In genomic region chr17:80145076-80146075, GRCh38 we compare ENCODE assay signal across 8 cellular contexts. TPM values are rescaled to one million over a fixed set of nuclear protein-coding genes. Genes with fewer than 3 reads are reported as not detected.
A peak's percentile ranks its signal among the peaks of the same experiment; 100 is the strongest.
DNase-seq lines count a peak whose midpoint lies in the region; ATAC-seq, FAIRE-seq and TF ChIP-seq lines count a peak whose summit lies in the region.

No MANE protein-coding gene starts in this region.

- intact Hi-C loops in kidney (cut with DNase I): no loop called here

- peak overlapping the region; percentile 91 to 92 for H3K4me3 Mint-ChIP-seq in activated T-cell treated with anti-CD3 and anti-CD28 coated beads, Interleukin-2, amount 50 U/mL, for 72 hours
- H3K4me3 Mint-ChIP-seq in activated naive CD4-positive, alpha-beta T cell treated with anti-CD3 and anti-CD28 coated beads, Interleukin-2, amount 10 ng/mL, durations not matched to agents 7 days and 5 days: peak overlapping the region; percentile 80

- FAIRE-seq in kidney (lab: Jason Lieb, UNC): no peak

- H3K36me3 Mint-ChIP-seq in activated T-cell treated with anti-CD3 and anti-CD28 coated beads, Interleukin-2, amount 50 U/mL, for 72 hours (ENCODE audit: insufficient read depth in 2 of 2): peaks cover 16 to 23% of the 10 kb centered on the region in 2 donors
- peaks cover 34% of the 10 kb centered on the region for H3K36me3 Mint-ChIP-seq in activated naive CD4-positive, alpha-beta T cell treated with anti-CD3 and anti-CD28 coated beads, Interleukin-2, amount 10 ng/mL, durations not matched to agents 7 days and 5 days

- H3K9me3 Mint-ChIP-seq in activated T-cell treated with anti-CD3 and anti-CD28 coated beads, Interleukin-2, amount 50 U/mL, for 72 hours: no peaks in the 10 kb centered on the region
- no peaks in the 10 kb centered on the region for H3K9me3 Mint-ChIP-seq in activated naive CD4-positive, alpha-beta T cell treated with anti-CD3 and anti-CD28 coated beads, Interleukin-2, amount 10 ng/mL, durations not matched to agents 7 days and 5 days

- H3K27ac Mint-ChIP-seq in activated T-cell treated with anti-CD3 and anti-CD28 coated beads, Interleukin-2, amount 50 U/mL, for 72 hours: peak overlapping the region; percentile 94
- peak overlapping the region; percentile 75 for H3K27ac Mint-ChIP-seq in activated naive CD4-positive, alpha-beta T cell treated with anti-CD3 and anti-CD28 coated beads, Interleukin-2, amount 10 ng/mL, durations not matched to agents 7 days and 5 days

- H3K4me3 ChIP-seq in kidney (ENCODE audit: low read length in 2 of 2): peak overlapping the region; percentile 66 to 90
- H3K4me3 ChIP-seq in tibial nerve: peak overlapping the region; percentile 89 to 100 (median 94)

- CTCF ChIA-PET in activated naive CD4-positive, alpha-beta T cell treated with anti-CD3 and anti-CD28 coated beads, Interleukin-2, amount 10 ng/mL, durations not matched to agents 7 days and 5 days (lab: Charles Lee): interaction anchor here (1.1 to 1.8 kb wide), 3 partner anchors 12 to 137 kb away, joined by 3 to 7 read pairs (median 4); partner anchors contain the start of gene GAA

- no peaks in the 10 kb centered on the region for H3K27me3 Mint-ChIP-seq in activated T-cell treated with anti-CD3 and anti-CD28 coated beads, Interleukin-2, amount 50 U/mL, for 72 hours (ENCODE audit: low read depth)
- no peaks in the 10 kb centered on the region for H3K27me3 Mint-ChIP-seq in activated naive CD4-positive, alpha-beta T cell treated with anti-CD3 and anti-CD28 coated beads, Interleukin-2, amount 10 ng/mL, durations not matched to agents 7 days and 5 days

- 49% methylated on average over 10 of the region's 10 CpGs for WGBS in tibial nerve, 2 donors

- H3K36me3 ChIP-seq in kidney (ENCODE audit: control insufficient read depth in 1 of 2, insufficient read depth in 2 of 2, low read length in 2 of 2) (peaks cover 24 to 38% of the 10 kb centered on the region in 2 donors), tibial nerve (peaks cover 0 to 37% (median 7%) of the 10 kb centered on the region in 3 donors)

- TF ChIP-seq CTCF in kidney (IDR thresholded peaks at IDR 0.05; ENCODE audit: borderline replicate concordance, extremely low read depth, insufficient read depth) (no peak), tibial nerve (IDR thresholded peaks at IDR 0.05) (no peak)

- DNase-seq in activated T-cell treated with anti-CD3 and anti-CD28 coated beads, Interleukin-2, amount 50 U/mL, for 72 hours: peak in 1 of 2 donors; percentile 32
- DNase-seq in activated T-cell treated with anti-CD3 and anti-CD28 coated beads for 4 hours (no peak), kidney (no peak), tibial nerve (ENCODE audit: low spot score in 2 of 2) (no peak), left lobe of liver (ENCODE audit: low spot score) (no peak)
- peak; percentile 42 for DNase-seq in activated naive CD4-positive, alpha-beta T cell treated with anti-CD3 and anti-CD28 coated beads, Interleukin-2, amount 10 ng/mL, durations not matched to agents 7 days and 5 days

- H3K4me1 Mint-ChIP-seq in activated T-cell treated with anti-CD3 and anti-CD28 coated beads, Interleukin-2, amount 50 U/mL, for 72 hours (ENCODE audit: low read depth): peaks cover 36% of the 10 kb centered on the region
- peaks cover 46% of the 10 kb centered on the region for H3K4me1 Mint-ChIP-seq in activated naive CD4-positive, alpha-beta T cell treated with anti-CD3 and anti-CD28 coated beads, Interleukin-2, amount 10 ng/mL, durations not matched to agents 7 days and 5 days

- H3K27me3 ChIP-seq in tibial nerve: no peaks in the 10 kb centered on the region

- ATAC-seq in activated T-cell treated with anti-CD3 and anti-CD28 coated beads, Interleukin-2, amount 50 U/mL, for 72 hours (replicated peaks in 1 of 2): no peak
- ATAC-seq in left lobe of liver (no peak), GM21447 (IDR thresholded peaks at IDR 0.05; ENCODE audit: unreplicated experiment) (no peak), HG03469 (IDR thresholded peaks at IDR 0.05; ENCODE audit: unreplicated experiment) (no peak)

- no peak overlapping the region for H3K27ac ChIP-seq in kidney (ENCODE audit: low read depth in 2 of 2, low read length in 2 of 2)
- H3K27ac ChIP-seq in tibial nerve: peak overlapping the region; percentile 86 to 99 (median 96)

- peaks cover 0 to 18% of the 10 kb centered on the region in 2 donors for H3K4me1 ChIP-seq in kidney (ENCODE audit: control insufficient read depth in 1 of 2, insufficient read depth in 1 of 2, low read depth in 1 of 2, low read length in 2 of 2)
- H3K4me1 ChIP-seq in tibial nerve: peaks cover 0 to 37% (median 15%) of the 10 kb centered on the region in 4 donors

- H3K9me3 ChIP-seq in kidney (ENCODE audit: control insufficient read depth in 1 of 2, low read length in 2 of 2) (no peaks in the 10 kb centered on the region), tibial nerve (no peaks in the 10 kb centered on the region)

- no peak for TF ChIP-seq EP300 in tibial nerve (IDR thresholded peaks at IDR 0.05)

- no peak for TF ChIP-seq POLR2A in tibial nerve (IDR thresholded peaks at IDR 0.05)

- peak overlapping the region; percentile 65 to 66 for H3K9ac ChIP-seq in kidney (ENCODE audit: low read length in 2 of 2)

RNA-seq across cellular contexts. Expression of gene EIF4A3, which starts 1.6 kb away (rescaled TPM):
- total RNA-seq in activated T-cell treated with anti-CD3 and anti-CD28 coated beads, Interleukin-2, amount 50 U/mL, for 72 hours: 100 to 1,000 TPM in 1 of 2 donors, 10 to 100 TPM in 1; 91.8 to 104 TPM
- total RNA-seq in kidney (75.0 TPM), tibial nerve (10 to 100 TPM; 34.5 to 69.0 (median 59.2) TPM), left lobe of liver (21.8 TPM)
- polyA plus RNA-seq in kidney (ENCODE audit: insufficient read depth, low read depth, low replicate concordance): 63.6 TPM

RNA-seq across cellular contexts. Expression of gene CARD14, which starts 24.5 kb away (rescaled TPM):
- total RNA-seq in activated T-cell treated with anti-CD3 and anti-CD28 coated beads, Interleukin-2, amount 50 U/mL, for 72 hours: under 1 TPM in 1 of 2 donors, not detected in 1; 0.39 TPM
- total RNA-seq in kidney (1.7 TPM), tibial nerve (1 to 10 TPM in 3 of 4 donors, under 1 TPM in 1; 0.22 to 4.4 (median 1.3) TPM), left lobe of liver (0.23 TPM)
- 0.17 TPM for polyA plus RNA-seq in kidney (ENCODE audit: insufficient read depth, low read depth, low replicate concordance)

RNA-seq across cellular contexts. Expression of gene GAA, which starts 44.0 kb away (rescaled TPM):
- total RNA-seq in activated T-cell treated with anti-CD3 and anti-CD28 coated beads, Interleukin-2, amount 50 U/mL, for 72 hours: 10 to 100 TPM; 31.7 to 37.1 TPM
- 62.3 TPM for total RNA-seq in kidney
- polyA plus RNA-seq in kidney (ENCODE audit: insufficient read depth, low read depth, low replicate concordance): 78.7 TPM
- total RNA-seq in tibial nerve: 10 to 100 TPM; 52.7 to 81.9 (median 67.8) TPM
- 50.6 TPM for total RNA-seq in left lobe of liver

Comparison
In these comparisons a context has a peak if more than half of its experiments do, and no peak if none do; other contexts are left out.
1. H3K27ac ChIP-seq: peak in tibial nerve (4 of 4); none in kidney (0 of 2).